Comparison of ENCODE assay signal across 9 cellular contexts in genomic region chr15:43920815-43921214, GRCh38.
A peak's percentile ranks its signal among the peaks of the same experiment; 100 is the strongest.
DNase-seq lines count a peak whose midpoint lies in the region; ATAC-seq, FAIRE-seq and TF ChIP-seq lines count a peak whose summit lies in the region.
"Had no signal": no experiment of that assay in that cellular context is flagged by ENCODE, and none has a peak within 500 bp of the region (broad histone marks: within the 10 kb centered on the region; RNA-seq: fewer than 3 reads in every experiment).

No MANE protein-coding gene starts in this region.

- no peaks in the 10 kb centered on the region for H3K9me3 ChIP-seq in cardiac muscle cell (ENCODE audit: low read depth)
- no peaks in the 10 kb centered on the region for H3K9me3 ChIP-seq in pancreas

- H3K4me3 ChIP-seq in cardiac muscle cell (no peak overlapping the region), dorsolateral prefrontal cortex (no peak overlapping the region), pancreas (no peak overlapping the region)
- H3K4me3 ChIP-seq: lung had no signal

- no peak for TF ChIP-seq CTCF in cardiac muscle cell (IDR thresholded peaks at IDR 0.05; ENCODE audit: low read depth, low read length)
- no peak for TF ChIP-seq CTCF in dorsolateral prefrontal cortex (IDR thresholded peaks at IDR 0.05 in 54 of 56, conservative IDR thresholded peaks at IDR 0.05 in 2 of 56; ENCODE audit: low read depth in 1 of 56, partially characterized antibody in 56 of 56)
- TF ChIP-seq CTCF in pancreas (IDR thresholded peaks at IDR 0.05), result no peak

- no peak for FAIRE-seq in pancreas (lab: Jason Lieb, UNC)

- peak overlapping the region; percentile 49 for H3K27ac ChIP-seq in cardiac muscle cell
- H3K27ac ChIP-seq in dorsolateral prefrontal cortex, result peak overlapping the region in 50 of 59 donors; percentile 1 to 79 (median 63)
- H3K27ac ChIP-seq in temporal lobe (ENCODE audit: low read depth, low read length), result peak overlapping the region; percentile 1
- H3K27ac ChIP-seq in pancreas, result no peak overlapping the region

- in situ Hi-C loops in ACHN (cut with HindIII; ENCODE audit: low pct_ligation_motif_present, low pct_unique_long_range_greater_than_20kb, low sequenced_read_pairs), result loop anchor here (25.0 kb wide), 1 partner anchor 141 kb away; no protein-coding TSS in a partner anchor

- 68 to 71% methylated on average over 6 of the region's 6 CpGs for WGBS in pancreas, 2 donors

- ATAC-seq in left ventricle myocardium superior (no peak), HG03280 (IDR thresholded peaks at IDR 0.05; ENCODE audit: unreplicated experiment) (no peak), pancreas (no peak)

- H3K27me3 ChIP-seq in cardiac muscle cell (no peaks in the 10 kb centered on the region), dorsolateral prefrontal cortex (no peaks in the 10 kb centered on the region), pancreas (no peaks in the 10 kb centered on the region)

- DNase-seq in cardiac muscle cell (ENCODE audit: low read depth in 1 of 2, low spot score in 1 of 2) (peak in 1 of 2 donors; percentile 83), left ventricle myocardium superior (no peak), NCI-H524 treated with DMSO at 0.1 percent for 48 hours (lab: John Stamatoyannopoulos, UW) (peak; percentile 82), dorsolateral prefrontal cortex (peak in 1 of 10 donors; percentile 52), ACHN (no peak), pancreas (no peak)

- intact Hi-C loops in left ventricle myocardium superior (cut with micrococcal nuclease) (no loop called here), dorsolateral prefrontal cortex (cut with DNase I) (loop anchor here in 1 of 2 donors (5.0 kb wide), 1 partner anchor 51 kb away; no protein-coding TSS in a partner anchor), pancreas (cut with DNase I) (no loop called here)

- H3K4me1 ChIP-seq in cardiac muscle cell (ENCODE audit: low read depth), result peaks cover 25% of the 10 kb centered on the region
- no peaks in the 10 kb centered on the region for H3K4me1 ChIP-seq in pancreas

- H3K36me3 ChIP-seq in cardiac muscle cell, result no peaks in the 10 kb centered on the region
- H3K36me3 ChIP-seq in pancreas, result no peaks in the 10 kb centered on the region

Comparison
In these comparisons a context has a peak if more than half of its experiments do, and no peak if none do; other contexts are left out.
1. H3K27ac ChIP-seq: peak in cardiac muscle cell (single experiment), dorsolateral prefrontal cortex (50 of 59) and temporal lobe (single experiment); none in pancreas (0 of 4).